Comparison of ENCODE assay signal across 13 cellular contexts in genomic region chr14:101083564-101084435, GRCh38.
A peak's percentile ranks its signal among the peaks of the same experiment; 100 is the strongest.
DNase-seq lines count a peak whose midpoint lies in the region; ATAC-seq, FAIRE-seq and TF ChIP-seq lines count a peak whose summit lies in the region.
"Had no signal": no experiment of that assay in that cellular context is flagged by ENCODE, and none has a peak within 500 bp of the region (broad histone marks: within the 10 kb centered on the region; RNA-seq: fewer than 3 reads in every experiment).

No MANE protein-coding gene starts in this region.

- H3K4me1 ChIP-seq in H1 (replicated peaks in 1 of 4; ENCODE audit: control insufficient read depth in 3 of 4, insufficient read depth in 4 of 4, low read length in 3 of 4), result peaks cover 0 to 1% (median 0%) of the 10 kb centered on the region in 4 experiments; a peak in 2 of 7 replicates
- H3K4me1 ChIP-seq: Peyer's patch, right lobe of liver had no signal

- no peak overlapping the region for H3K56ac ChIP-seq in H1 (replicated peaks; ENCODE audit: insufficient read length, low read depth, low read length)

- no peak overlapping the region for H3K23ac ChIP-seq in H1 (ENCODE audit: insufficient read length)

- no peaks in the 10 kb centered on the region for H3K79me1 ChIP-seq in H1 (ENCODE audit: low read depth, low read length)

- H3K4me2 ChIP-seq in H1 (ENCODE audit: insufficient read depth in 1 of 2, low read depth in 2 of 2, low read length in 2 of 2), result no peak overlapping the region

- H3K23me2 ChIP-seq in H1 (ENCODE audit: low read depth, low read length), result no peaks in the 10 kb centered on the region; the same call in 1 of the 2 replicates

- TF ChIP-seq EP300 in H1 (IDR thresholded peaks at IDR 0.05; ENCODE audit: borderline replicate concordance in 1 of 2, low read depth in 2 of 2, low read length in 2 of 2), result no peak

- no peak overlapping the region; the same call in 1 of the 2 replicates for H4K8ac ChIP-seq in H1 (ENCODE audit: extremely low read depth, insufficient read depth, low read length)

- H2BK5ac ChIP-seq in H1 (ENCODE audit: low read depth, low read length), result no peak overlapping the region

- 65% methylated on average over 16 of the region's 18 CpGs; no CpG with 5 or more reads in 1 of the 2 experiments for WGBS in H1 (ENCODE audit: extremely low coverage in 1 of 2, insufficient coverage in 1 of 2, insufficient read length in 1 of 2, insufficient replicate concordance in 2 of 2, low coverage in 1 of 2, low lambda C conversion rate in 2 of 2, missing lambda C conversion rate in 1 of 2), 2 experiments

- no peak for ATAC-seq in HG02973 (IDR thresholded peaks at IDR 0.05; ENCODE audit: unreplicated experiment)
- ATAC-seq: right lobe of liver had no signal

- no peak overlapping the region for H2BK20ac ChIP-seq in H1 (ENCODE audit: low read length)

- no peak overlapping the region for H3K4me3 ChIP-seq in NB4 (ENCODE audit: low read depth, low read length)
- H3K4me3 ChIP-seq in H1 (ENCODE audit: extremely low read depth in 1 of 4, insufficient read depth in 2 of 4, low read depth in 3 of 4, low read length in 4 of 4), result no peak overlapping the region
- H3K4me3 ChIP-seq in retinal pigment epithelial cell (ENCODE audit: low read length), result no peak overlapping the region
- H3K4me3 ChIP-seq: Peyer's patch, right lobe of liver had no signal

- no peaks in the 10 kb centered on the region for H4K20me1 ChIP-seq in H1 (replicated peaks in 1 of 2; ENCODE audit: control insufficient read depth in 1 of 2, insufficient read depth in 2 of 2, low read length in 2 of 2)

- H3K18ac ChIP-seq in H1 (ENCODE audit: extremely low read depth, low read length), result no peak overlapping the region; the same call in 1 of the 2 replicates

- H2BK12ac ChIP-seq in H1 (ENCODE audit: low read depth, low read length), result no peak overlapping the region

- H3K79me2 ChIP-seq in H1 (ENCODE audit: control insufficient read depth in 1 of 2, insufficient read depth in 2 of 2, low read length in 2 of 2), result no peaks in the 10 kb centered on the region

- H3K27ac ChIP-seq in H1 (ENCODE audit: low read depth, low read length), result no peak overlapping the region
- H3K27ac ChIP-seq: Peyer's patch, right lobe of liver had no signal

- TF ChIP-seq POLR2A in NB4 (IDR thresholded peaks at IDR 0.05; ENCODE audit: extremely low read depth, insufficient read length) (no peak), H1 (IDR thresholded peaks at IDR 0.05; ENCODE audit: control extremely low read depth in 1 of 2, low read depth in 2 of 2, low read length in 2 of 2) (no peak)

- H2BK120ac ChIP-seq in H1 (replicated peaks; ENCODE audit: low read depth, low read length), result no peak overlapping the region

- no peak for FAIRE-seq in H1 (lab: Jason Lieb, UNC)
- FAIRE-seq: GM19239 had no signal

- no peak overlapping the region for H3K4ac ChIP-seq in H1 (replicated peaks; ENCODE audit: insufficient read length, low read depth, low read length)

- H2BK15ac ChIP-seq in H1 (ENCODE audit: low read length), result no peak overlapping the region

- peak; percentile 53 to 71 for TF ChIP-seq RAD21 in H1 (IDR thresholded peaks at IDR 0.05 in 1 of 2, conservative IDR thresholded peaks at IDR 0.05 in 1 of 2; ENCODE audit: low read depth in 2 of 2, low read length in 2 of 2)

- no peak overlapping the region for H2AK5ac ChIP-seq in H1 (ENCODE audit: low read depth, low read length)

- CTCF ChIA-PET in H1 (lab: Charles Lee; ENCODE audit: partially characterized antibody), result interaction anchor here (0.8 to 3.9 kb wide), 18 partner anchors 9 to 493 kb away, joined by 3 to 14 read pairs (median 3); partner anchors contain the start of gene RTL1

- H3K27me3 ChIP-seq in H1 (replicated peaks in 1 of 4; ENCODE audit: control insufficient read depth in 3 of 4, extremely low read depth in 1 of 4, insufficient read depth in 3 of 4, low read length in 3 of 4), result no peaks in the 10 kb centered on the region
- H3K27me3 ChIP-seq: Peyer's patch, right lobe of liver had no signal

- H2AFZ ChIP-seq in H1 (ENCODE audit: low read length), result 0 out of 2 replicates have a peak overlapping the region, but pooled peaks have one; percentile 15

- POLR2A ChIA-PET in H1 (lab: Charles Lee; ENCODE audit: partially characterized antibody), result no interaction called here

- DNase-seq in DMS 273 (lab: John Stamatoyannopoulos, UW; ENCODE audit: unreplicated experiment) (peak; percentile 29), DMS 273 treated with DMSO at 0.1 percent for 48 hours (lab: John Stamatoyannopoulos, UW) (no peak), NB4 (ENCODE audit: low read depth) (peak; percentile 28), H1 (ENCODE audit: low read depth in 1 of 2, low spot score in 2 of 2) (peak in 1 of 2 experiments; percentile 80), retinal pigment epithelial cell (ENCODE audit: low read depth) (no peak), Ammon's horn (ENCODE audit: low spot score) (no peak), GM13976 (ENCODE audit: low spot score) (no peak)
- DNase-seq: anterior cingulate cortex, GDM1 had no signal

- no peak overlapping the region for H3K9ac ChIP-seq in H1 (replicated peaks in 1 of 4; ENCODE audit: extremely low read depth in 1 of 4, low read depth in 3 of 4, low read length in 3 of 4)

- no peaks in the 10 kb centered on the region for H3K36me3 ChIP-seq in H1 (ENCODE audit: control insufficient read depth in 2 of 4, insufficient read depth in 4 of 4, low read length in 3 of 4)
- H3K36me3 ChIP-seq: Peyer's patch, right lobe of liver had no signal

- no peak overlapping the region for H4K91ac ChIP-seq in H1 (replicated peaks; ENCODE audit: insufficient read length, low read length)

- H4K5ac ChIP-seq in H1 (ENCODE audit: insufficient read length, low read depth, low read length), result no peak overlapping the region

- TF ChIP-seq CTCF in NB4 (IDR thresholded peaks at IDR 0.05; ENCODE audit: low read depth, low read length) (peak; percentile 15), H1 (IDR thresholded peaks at IDR 0.05; ENCODE audit: control extremely low read depth in 1 of 3, insufficient read depth in 1 of 3, low read depth in 1 of 3, low read length in 3 of 3) (peak; percentile 68 to 82 (median 79)), retinal pigment epithelial cell (conservative IDR thresholded peaks at IDR 0.05; ENCODE audit: low read depth, low read length) (peak; percentile 28), GM13976 (IDR thresholded peaks at IDR 0.05; ENCODE audit: borderline replicate concordance, control extremely low read depth, extremely low read depth, insufficient read depth, missing control alignments) (no peak)

- no peaks in the 10 kb centered on the region for H3K9me3 ChIP-seq in H1 (ENCODE audit: insufficient read depth in 2 of 2, low read depth in 1 of 2, low read length in 1 of 2)
- H3K9me3 ChIP-seq: Peyer's patch, right lobe of liver had no signal

- in situ Hi-C loops in GM13976 (cut with MboI; ENCODE audit: low sequenced_read_pairs, unreplicated experiment), result no loop called here

- H3K14ac ChIP-seq in H1 (ENCODE audit: insufficient read length), result no peak overlapping the region

TF ChIP-seq in H1, 55 proteins besides CTCF, POLR2A, EP300 and RAD21:
- TF ChIP-seq JUND (IDR thresholded peaks at IDR 0.05; ENCODE audit: low read length), result no peak
- TF ChIP-seq HDAC6 (IDR thresholded peaks at IDR 0.05; ENCODE audit: low read depth, low read length), result no peak
- no peak for TF ChIP-seq SIN3A (conservative IDR thresholded peaks at IDR 0.05 in 1 of 2, IDR thresholded peaks at IDR 0.05 in 1 of 2; ENCODE audit: low read depth in 1 of 2, low read length in 2 of 2)
- TF ChIP-seq CHD1 (IDR thresholded peaks at IDR 0.05; ENCODE audit: low read depth, low read length), result no peak
- TF ChIP-seq GTF2F1 (IDR thresholded peaks at IDR 0.05; ENCODE audit: borderline replicate concordance, low read depth, low read length), result no peak
- no peak for TF ChIP-seq CBX8 (IDR thresholded peaks at IDR 0.05; ENCODE audit: borderline replicate concordance, low read depth, low read length)
- no peak for TF ChIP-seq CBX5 (IDR thresholded peaks at IDR 0.05; ENCODE audit: low read depth, low read length)
- no peak for TF ChIP-seq SIX5 (IDR thresholded peaks at IDR 0.05; ENCODE audit: low read depth, low read length)
- no peak for TF ChIP-seq SP2 (IDR thresholded peaks at IDR 0.05; ENCODE audit: low read length)

Comparison
In these comparisons a context has a peak if more than half of its experiments do, and no peak if none do; other contexts are left out.
1. DNase-seq: peak in DMS 273 (single experiment) and NB4 (single experiment); none in DMS 273 treated with DMSO at 0.1 percent for 48 hours (single experiment), retinal pigment epithelial cell (single experiment), Ammon's horn (single experiment) and GM13976 (single experiment).